1 cellular context compared by ENCODE assay signal in the genomic region with DNA sequence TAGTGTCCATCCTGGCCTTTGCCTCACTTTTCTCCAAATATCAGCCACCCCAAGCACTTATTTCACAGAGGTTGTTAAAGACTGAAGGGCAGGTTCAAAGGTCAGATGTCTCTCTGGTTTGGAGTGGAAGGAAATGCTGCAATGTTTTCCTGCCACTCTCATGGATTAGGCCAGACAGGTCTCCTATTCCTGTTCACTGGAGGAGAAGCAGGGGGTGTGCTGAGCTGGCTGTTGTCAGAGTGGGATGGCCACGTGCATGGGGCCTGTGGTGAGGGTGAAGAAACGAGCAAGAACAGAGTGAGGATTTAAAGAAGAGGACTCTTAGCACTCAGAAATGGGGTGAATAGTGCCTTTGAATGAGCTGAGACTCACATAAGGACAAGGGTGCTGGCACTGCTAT.
TF ChIP-seq lines count a peak whose summit lies in the region.

No MANE protein-coding gene starts in this region.

TF ChIP-seq in H1, 55 proteins besides CTCF, POLR2A, EP300 and RAD21:
- no peak for TF ChIP-seq SIX5 (IDR thresholded peaks at IDR 0.05; ENCODE audit: low read depth, low read length)
- no peak for TF ChIP-seq YY1 (IDR thresholded peaks at IDR 0.05; ENCODE audit: low read depth, low read length)
- no peak for TF ChIP-seq SRF (IDR thresholded peaks at IDR 0.05; ENCODE audit: low read depth, low read length)
- no peak for TF ChIP-seq TCF12 (IDR thresholded peaks at IDR 0.05; ENCODE audit: low read depth, low read length)
- TF ChIP-seq, protein P1, sequence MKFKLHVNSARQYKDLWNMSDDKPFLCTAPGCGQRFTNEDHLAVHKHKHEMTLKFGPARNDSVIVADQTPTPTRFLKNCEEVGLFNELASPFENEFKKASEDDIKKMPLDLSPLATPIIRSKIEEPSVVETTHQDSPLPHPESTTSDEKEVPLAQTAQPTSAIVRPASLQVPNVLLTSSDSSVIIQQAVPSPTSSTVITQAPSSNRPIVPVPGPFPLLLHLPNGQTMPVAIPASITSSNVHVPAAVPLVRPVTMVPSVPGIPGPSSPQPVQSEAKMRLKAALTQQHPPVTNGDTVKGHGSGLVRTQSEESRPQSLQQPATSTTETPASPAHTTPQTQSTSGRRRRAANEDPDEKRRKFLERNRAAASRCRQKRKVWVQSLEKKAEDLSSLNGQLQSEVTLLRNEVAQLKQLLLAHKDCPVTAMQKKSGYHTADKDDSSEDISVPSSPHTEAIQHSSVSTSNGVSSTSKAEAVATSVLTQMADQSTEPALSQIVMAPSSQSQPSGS (IDR thresholded peaks at IDR 0.05; ENCODE audit: low read length), result no peak
- TF ChIP-seq MAFK (IDR thresholded peaks at IDR 0.05; ENCODE audit: low read depth, low read length), result no peak
- no peak for TF ChIP-seq NANOG (IDR thresholded peaks at IDR 0.05; ENCODE audit: insufficient read depth, low read depth, low read length, poor library complexity, severe bottlenecking)
- no peak for TF ChIP-seq HDAC2 (IDR thresholded peaks at IDR 0.05; ENCODE audit: borderline replicate concordance in 1 of 2, low read depth in 2 of 2, low read length in 2 of 2)
- no peak for TF ChIP-seq POU5F1 (IDR thresholded peaks at IDR 0.05; ENCODE audit: low read depth, low read length)
- no peak for TF ChIP-seq SIN3A (conservative IDR thresholded peaks at IDR 0.05 in 1 of 2, IDR thresholded peaks at IDR 0.05 in 1 of 2; ENCODE audit: low read depth in 1 of 2, low read length in 2 of 2)
- TF ChIP-seq JUN (IDR thresholded peaks at IDR 0.05; ENCODE audit: low read depth, low read length), result no peak
- TF ChIP-seq SP2 (IDR thresholded peaks at IDR 0.05; ENCODE audit: low read length), result no peak
TF ChIP-seq in H1: peak in this region for 0.
